13 cellular contexts compared by ENCODE assay signal in the genomic region with DNA sequence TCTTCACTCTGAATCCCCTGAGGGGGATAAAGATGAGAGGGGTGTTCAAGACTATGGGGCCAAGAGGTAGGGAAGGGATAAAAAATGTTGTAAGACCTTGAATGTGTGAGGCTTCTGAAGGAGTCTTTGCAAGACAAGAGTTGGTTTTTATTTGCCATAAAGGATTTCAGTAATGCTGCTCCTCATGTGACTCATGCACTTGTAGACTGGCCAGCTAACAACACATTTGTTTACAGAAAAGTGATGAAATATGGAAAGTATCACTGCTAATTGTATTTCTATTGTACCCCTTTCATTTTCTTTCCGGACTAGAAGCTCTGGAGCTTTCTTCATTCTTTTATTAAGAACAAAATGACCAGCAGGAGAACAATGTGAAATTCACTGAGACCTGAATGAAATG.
DNase-seq lines count a peak whose midpoint lies in the region; ATAC-seq, FAIRE-seq and TF ChIP-seq lines count a peak whose summit lies in the region.
"Had no signal": no experiment of that assay in that cellular context is flagged by ENCODE, and none has a peak within 500 bp of the region (broad histone marks: within the 10 kb centered on the region; RNA-seq: fewer than 3 reads in every experiment).

No MANE protein-coding gene starts in this region.

- peak; percentile 48 for DNase-seq in AG20443 (ENCODE audit: low spot score)
- peak; percentile 25 for DNase-seq in HTR-8/SVneo (ENCODE audit: insufficient read length, low spot score)
- peak; percentile 66 for DNase-seq in dedifferentiated amniotic fluid mesenchymal stem cell (ENCODE audit: extremely low spot score)
- DNase-seq in left lung = no peak
- no peak for DNase-seq in osteoblast (ENCODE audit: insufficient read length, low spot score, missing footprints)
- no peak for DNase-seq in activated CD4-positive, alpha-beta T cell treated with anti-CD3 and anti-CD28 coated beads, Interleukin-2, amount 50 U/mL, for 48 hours
- DNase-seq in NCI-H146 treated with DMSO at 0.1 percent for 48 hours (lab: John Stamatoyannopoulos, UW; ENCODE audit: unreplicated experiment) = no peak
- DNase-seq in activated T-cell treated with anti-CD3 and anti-CD28 coated beads, Interleukin-2, amount 50 U/mL, for 1 hour = no peak
- DNase-seq: activated CD4-positive, alpha-beta T cell treated with anti-CD3 and anti-CD28 coated beads, Interleukin-2, amount 10 ng/mL, durations not matched to agents 7 days and 5 days; activated T-cell treated with anti-CD3 and anti-CD28 coated beads, Interleukin-2, amount 50 U/mL, for 24 hours; BE2C; heart right ventricle had no signal

- H3K36me3 ChIP-seq in left lung = no peaks in the 10 kb centered on the region
- H3K36me3 ChIP-seq in osteoblast (ENCODE audit: insufficient read depth, low read length) = no peaks in the 10 kb centered on the region
- H3K36me3 ChIP-seq: BE2C, heart right ventricle, SJSA1 had no signal

- no peak for FAIRE-seq in HTR-8/SVneo (lab: Jason Lieb, UNC)

- intact Hi-C loops in left lung (cut with DNase I) = no loop called here

- H2AFZ ChIP-seq in osteoblast (ENCODE audit: low read length) = no peak overlapping the region

- H3K4me3 ChIP-seq in left lung (no peak overlapping the region), osteoblast (ENCODE audit: insufficient read depth, low read length) (no peak overlapping the region)
- H3K4me3 ChIP-seq: heart right ventricle, SJSA1 had no signal

- H3K79me2 ChIP-seq in osteoblast (ENCODE audit: insufficient read depth, low read length) = no peaks in the 10 kb centered on the region

- H3K4me1 ChIP-seq in left lung (no peaks in the 10 kb centered on the region), osteoblast (ENCODE audit: insufficient read depth, low read length) (no peaks in the 10 kb centered on the region)
- H3K4me1 ChIP-seq: BE2C, heart right ventricle, SJSA1 had no signal

- H3K27ac ChIP-seq in left lung = no peak overlapping the region
- no peak overlapping the region for H3K27ac ChIP-seq in osteoblast (ENCODE audit: low read depth, low read length)
- H3K27ac ChIP-seq: heart right ventricle, SJSA1 had no signal

- H3K9me3 ChIP-seq in left lung (no peaks in the 10 kb centered on the region), osteoblast (ENCODE audit: low read depth, low read length) (no peaks in the 10 kb centered on the region)
- H3K9me3 ChIP-seq: BE2C, heart right ventricle, SJSA1 had no signal

- H4K20me1 ChIP-seq in osteoblast (ENCODE audit: insufficient read depth, low read length) = no peaks in the 10 kb centered on the region

- no peak for TF ChIP-seq CTCF in left lung (IDR thresholded peaks at IDR 0.05)
- no peak for TF ChIP-seq CTCF in osteoblast (IDR thresholded peaks at IDR 0.05; ENCODE audit: extremely low read depth, low read depth, low read length)

- no peak overlapping the region for H3K4me2 ChIP-seq in osteoblast (ENCODE audit: insufficient read depth, low read length)

- peak; percentile 69 for ATAC-seq in left lung
- ATAC-seq: heart right ventricle had no signal

- no peaks in the 10 kb centered on the region for H3K27me3 ChIP-seq in left lung
- no peaks in the 10 kb centered on the region for H3K27me3 ChIP-seq in osteoblast (ENCODE audit: insufficient read depth, low read length)
- H3K27me3 ChIP-seq: BE2C, heart right ventricle, SJSA1 had no signal

Comparison
In these comparisons a context has a peak if more than half of its experiments do, and no peak if none do; other contexts are left out.
1. DNase-seq: peak in AG20443 (single experiment), HTR-8/SVneo (single experiment) and dedifferentiated amniotic fluid mesenchymal stem cell (single experiment); none in left lung (0 of 2), osteoblast (single experiment), activated CD4-positive, alpha-beta T cell treated with anti-CD3 and anti-CD28 coated beads, Interleukin-2, amount 50 U/mL, for 48 hours (0 of 2), NCI-H146 treated with DMSO at 0.1 percent for 48 hours (single experiment) and activated T-cell treated with anti-CD3 and anti-CD28 coated beads, Interleukin-2, amount 50 U/mL, for 1 hour (single experiment).